Comparison of ENCODE assay signal across 19 cellular contexts in the genomic region with DNA sequence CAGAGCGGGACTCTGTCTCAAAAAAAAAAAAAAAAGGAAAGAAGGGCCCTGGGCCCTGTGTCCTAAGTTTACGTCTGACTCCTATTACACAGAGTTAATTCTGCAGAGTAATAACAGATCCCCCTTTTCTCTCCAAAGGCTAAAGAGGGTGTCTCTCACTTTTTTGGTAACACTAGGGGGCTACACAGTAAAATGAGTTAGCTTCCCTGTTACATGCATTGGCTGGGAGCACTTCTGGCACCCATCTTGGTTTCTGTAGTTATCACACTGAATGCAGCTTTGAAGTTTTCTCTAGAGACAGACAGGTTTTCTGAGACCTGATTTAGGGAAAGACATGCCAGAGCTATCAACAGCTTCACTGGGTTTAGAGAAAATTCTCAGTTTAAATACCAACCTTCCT.
"Had no signal": no experiment of that assay in that cellular context is flagged by ENCODE, and none has a peak within 500 bp of the region (broad histone marks: within the 10 kb centered on the region; RNA-seq: fewer than 3 reads in every experiment).

No MANE protein-coding gene starts in this region.

- H3K4me1 ChIP-seq: body of pancreas, gastroesophageal sphincter, pancreas, upper lobe of left lung had no signal

- H3K4me3 Mint-ChIP-seq: activated CD8-positive, alpha-beta memory T cell treated with anti-CD3 and anti-CD28 coated beads, Interleukin-2, amount 10 ng/mL, durations not matched to agents 7 days and 5 days; activated T-cell treated with anti-CD3 and anti-CD28 coated beads, Interleukin-2, amount 50 U/mL, for 24 hours; nephron progenitor cell had no signal

- H3K9me3 ChIP-seq: body of pancreas, gastroesophageal sphincter, pancreas, upper lobe of left lung had no signal

- H3K9me3 Mint-ChIP-seq: activated naive CD4-positive, alpha-beta T cell treated with anti-CD3 and anti-CD28 coated beads, Interleukin-2, amount 50 U/mL, for 72 hours; activated T-cell treated with anti-CD3 and anti-CD28 coated beads, Interleukin-2, amount 50 U/mL, for 24 hours; nephron progenitor cell had no signal

- DNase-seq: activated CD4-positive, alpha-beta T cell treated with anti-CD3 and anti-CD28 coated beads, Interleukin-2, amount 50 U/mL, for 4 hours; activated CD8-positive, alpha-beta memory T cell treated with anti-CD3 and anti-CD28 coated beads, Interleukin-2, amount 10 ng/mL, durations not matched to agents 7 days and 5 days; activated effector memory CD4-positive, alpha-beta T cell treated with anti-CD3 and anti-CD28 coated beads, Interleukin-2, amount 50 U/mL, for 16 hours; activated T-cell treated with anti-CD3 and anti-CD28 coated beads, Interleukin-2, amount 50 U/mL, for 24 hours; amniotic stem cell; body of pancreas; central memory CD4-positive, alpha-beta T cell; cortex of kidney; effector CD8-positive, alpha-beta T cell; left ventricle myocardium superior; nephron progenitor cell; pancreas; stimulated activated CD4-positive, alpha-beta T cell treated with anti-CD3 and anti-CD28 coated beads, Interleukin-2, amount 100 ng/mL, for 48 hours; stimulated activated naive CD4-positive, alpha-beta T cell treated with Interleukin-2 at 50 U/mL for 16 hours; upper lobe of left lung had no signal

- H3K27me3 Mint-ChIP-seq: activated CD8-positive, alpha-beta memory T cell treated with anti-CD3 and anti-CD28 coated beads, Interleukin-2, amount 10 ng/mL, durations not matched to agents 7 days and 5 days; activated T-cell treated with anti-CD3 and anti-CD28 coated beads, Interleukin-2, amount 50 U/mL, for 24 hours had no signal

- H3K27ac ChIP-seq: body of pancreas, epithelial cell of prostate, gastroesophageal sphincter, hepatocyte, pancreas, upper lobe of left lung had no signal

- H3K27ac Mint-ChIP-seq: activated CD8-positive, alpha-beta memory T cell treated with anti-CD3 and anti-CD28 coated beads, Interleukin-2, amount 10 ng/mL, durations not matched to agents 7 days and 5 days; nephron progenitor cell had no signal

- H3K4me1 Mint-ChIP-seq: activated CD8-positive, alpha-beta memory T cell treated with anti-CD3 and anti-CD28 coated beads, Interleukin-2, amount 10 ng/mL, durations not matched to agents 7 days and 5 days; nephron progenitor cell had no signal

- H3K27me3 ChIP-seq: body of pancreas, gastroesophageal sphincter, hepatocyte, pancreas, upper lobe of left lung had no signal

- H3K4me3 ChIP-seq: body of pancreas, gastroesophageal sphincter, hepatocyte, pancreas, upper lobe of left lung had no signal
